ENCODE assay signal across 21 cellular contexts in genomic region chr1:31370021-31370420, GRCh38. TPM values are rescaled to one million over a fixed set of nuclear protein-coding genes. Genes with fewer than 3 reads are reported as not detected.
"Had no signal": no experiment of that assay in that cellular context is flagged by ENCODE, and none has a peak within 500 bp of the region (broad histone marks: within the 10 kb centered on the region; RNA-seq: fewer than 3 reads in every experiment).

No MANE protein-coding gene starts in this region.

- ATAC-seq: activated CD8-positive, alpha-beta T cell treated with anti-CD3 and anti-CD28 coated beads, Interleukin-2, amount 10 ng/mL, durations not matched to agents 7 days and 5 days; stimulated activated naive B cell treated with anti-CD40 and anti-IgM and Interleukin-4, amounts not matched to agents 10 μg/mL and 1 μg/mL and 100 μg/mL, for 72 hours; T-cell had no signal

- H3K4me3 Mint-ChIP-seq: activated CD8-positive, alpha-beta T cell treated with anti-CD3 and anti-CD28 coated beads, Interleukin-2, amount 10 ng/mL, durations not matched to agents 7 days and 5 days; immature natural killer cell; memory B cell; nephron progenitor cell; stimulated activated naive B cell treated with anti-CD40 and anti-IgM and Interleukin-4, amounts not matched to agents 10 μg/mL and 1 μg/mL and 100 μg/mL, for 72 hours; T-cell; T-helper 2 cell treated with Interferon-gamma antibody and Interleukin-4, amounts not matched to agents 5 μg/mL and 100 μg/mL, for 36 hours had no signal

- H3K9me3 ChIP-seq: adrenal gland, colonic mucosa, sigmoid colon, upper lobe of left lung had no signal

- H3K36me3 ChIP-seq: adrenal gland, colonic mucosa had no signal

- DNase-seq: activated CD4-positive, alpha-beta T cell treated with anti-CD3 and anti-CD28 coated beads for 1 hour; activated CD4-positive, alpha-beta T cell treated with anti-CD3 and anti-CD28 coated beads, Interleukin-2, amount 50 U/mL, for 1 hour; activated CD8-positive, alpha-beta T cell treated with anti-CD3 and anti-CD28 coated beads, Interleukin-2, amount 10 ng/mL, durations not matched to agents 7 days and 5 days; activated gamma-delta T cell treated with Interleukin-2 at 50 U/mL for 16 hours; colonic mucosa; effector CD4-positive, alpha-beta T cell; erythroblast; immature natural killer cell; nephron progenitor cell; nucleus accumbens; sigmoid colon; stimulated activated CD4-positive, alpha-beta T cell treated with anti-CD3 and anti-CD28 coated beads, Interleukin-2, amount 100 ng/mL, for 48 hours; stimulated activated CD8-positive, alpha-beta memory T cell treated with anti-CD3 and anti-CD28 coated beads, Interleukin-4, amount 100 ng/mL, for 48 hours; stimulated activated naive B cell treated with anti-CD40 and anti-IgM and Interleukin-4, amounts not matched to agents 10 μg/mL and 1 μg/mL and 100 μg/mL, for 72 hours; T-cell; upper lobe of left lung had no signal

- H3K27ac Mint-ChIP-seq: activated CD8-positive, alpha-beta T cell treated with anti-CD3 and anti-CD28 coated beads, Interleukin-2, amount 10 ng/mL, durations not matched to agents 7 days and 5 days; activated naive CD4-positive, alpha-beta T cell treated with anti-CD3 and anti-CD28 coated beads, Interleukin-2, amount 50 U/mL, for 72 hours; immature natural killer cell; memory B cell; nephron progenitor cell; stimulated activated naive B cell treated with anti-CD40 and anti-IgM and Interleukin-4, amounts not matched to agents 10 μg/mL and 1 μg/mL and 100 μg/mL, for 72 hours; T-cell; T-helper 2 cell treated with Interferon-gamma antibody and Interleukin-4, amounts not matched to agents 5 μg/mL and 100 μg/mL, for 36 hours had no signal

- H3K27ac ChIP-seq: colonic mucosa, parathyroid adenoma had no signal

- H3K9me3 Mint-ChIP-seq: activated naive CD4-positive, alpha-beta T cell treated with anti-CD3 and anti-CD28 coated beads, Interleukin-2, amount 50 U/mL, for 72 hours; immature natural killer cell; memory B cell; nephron progenitor cell; stimulated activated naive B cell treated with anti-CD40 and anti-IgM and Interleukin-4, amounts not matched to agents 10 μg/mL and 1 μg/mL and 100 μg/mL, for 72 hours; T-cell; T-helper 2 cell treated with Interferon-gamma antibody and Interleukin-4, amounts not matched to agents 5 μg/mL and 100 μg/mL, for 36 hours had no signal

- H3K4me3 ChIP-seq: adrenal gland, colonic mucosa, sigmoid colon, upper lobe of left lung had no signal

- H3K36me3 Mint-ChIP-seq: activated naive CD4-positive, alpha-beta T cell treated with anti-CD3 and anti-CD28 coated beads, Interleukin-2, amount 50 U/mL, for 72 hours had no signal

- H3K27me3 ChIP-seq: adrenal gland, colonic mucosa, sigmoid colon, upper lobe of left lung had no signal

RNA-seq across cellular contexts. Expression of gene FABP3, which starts 2.9 kb away (rescaled TPM):
- total RNA-seq: activated CD8-positive, alpha-beta T cell treated with anti-CD3 and anti-CD28 coated beads, Interleukin-2, amount 10 ng/mL, durations not matched to agents 7 days and 5 days; activated naive CD4-positive, alpha-beta T cell treated with anti-CD3 and anti-CD28 coated beads, Interleukin-2, amount 50 U/mL, for 72 hours had no signal
- polyA plus RNA-seq: immature natural killer cell had no signal

RNA-seq across cellular contexts. Expression of gene SERINC2, which starts 43.0 kb away (rescaled TPM):
- polyA plus RNA-seq: immature natural killer cell had no signal
